18 cellular contexts compared by ENCODE assay signal in genomic region chr14:63088865-63089264, GRCh38.
DNase-seq lines count a peak whose midpoint lies in the region; FAIRE-seq lines count a peak whose summit lies in the region.
"Had no signal": no experiment of that assay in that cellular context is flagged by ENCODE, and none has a peak within 500 bp of the region (broad histone marks: within the 10 kb centered on the region; RNA-seq: fewer than 3 reads in every experiment).

No MANE protein-coding gene starts in this region.

- FAIRE-seq in urothelium cell line (lab: Jason Lieb, UNC), result no peak
- FAIRE-seq: A549, D721Med, HepG2 had no signal

- DNase-seq in NCI-H345 (lab: John Stamatoyannopoulos, UW) (peak; percentile 33), NCI-H345 treated with DMSO at 0.1 percent for 48 hours (lab: John Stamatoyannopoulos, UW; ENCODE audit: unreplicated experiment) (no peak), NCI-H146 (lab: John Stamatoyannopoulos, UW) (peak; percentile 56), NCI-H774 (lab: John Stamatoyannopoulos, UW) (peak; percentile 40), urothelium cell line (ENCODE audit: low spot score) (no peak)
- no peak for DNase-seq in stimulated activated CD4-positive, alpha-beta T cell treated with anti-CD3 and anti-CD28 coated beads, Interleukin-12 subunit alpha, Interleukin-12 subunit beta, amount 100 ng/mL, for 4 hours
- DNase-seq in stimulated activated CD4-positive, alpha-beta T cell treated with anti-CD3 and anti-CD28 coated beads, Interleukin-2, amount 100 ng/mL, for 24 hours, result no peak
- DNase-seq: CD8-positive, alpha-beta T cell; DND-41; NCI-H1694 treated with DMSO at 0.1 percent for 48 hours; NCI-H226; NCI-H526; PC-3; RPMI8226; SJCRH30 had no signal

Comparison
In these comparisons a context has a peak if more than half of its experiments do, and no peak if none do; other contexts are left out.
1. DNase-seq: peak in NCI-H345 (single experiment), NCI-H146 (single experiment) and NCI-H774 (single experiment); none in NCI-H345 treated with DMSO at 0.1 percent for 48 hours (single experiment), urothelium cell line (single experiment), stimulated activated CD4-positive, alpha-beta T cell treated with anti-CD3 and anti-CD28 coated beads, Interleukin-12 subunit alpha, Interleukin-12 subunit beta, amount 100 ng/mL, for 4 hours (single experiment) and stimulated activated CD4-positive, alpha-beta T cell treated with anti-CD3 and anti-CD28 coated beads, Interleukin-2, amount 100 ng/mL, for 24 hours (0 of 2).